14 cellular contexts compared by ENCODE assay signal in the genomic region with DNA sequence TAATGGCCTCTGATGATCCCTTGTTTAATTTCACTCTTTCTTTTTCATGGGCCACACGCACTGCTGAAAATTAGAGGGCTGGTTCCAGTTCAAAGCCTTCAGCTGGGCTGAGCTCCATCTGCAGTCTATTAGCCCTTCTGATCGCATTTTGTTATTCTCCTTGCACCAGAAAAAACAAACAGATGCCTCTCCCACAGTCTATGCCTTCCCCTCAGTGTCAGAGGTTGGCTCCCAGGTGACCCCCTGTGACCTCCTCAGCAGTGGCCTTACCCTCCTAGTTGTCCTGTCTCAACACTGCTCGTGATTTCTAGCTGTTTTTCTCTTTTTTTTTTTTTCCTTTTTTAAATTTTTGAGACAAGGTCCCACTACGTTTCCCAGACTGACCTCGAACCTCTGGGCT.
"Had no signal": no experiment of that assay in that cellular context is flagged by ENCODE, and none has a peak within 500 bp of the region (broad histone marks: within the 10 kb centered on the region; RNA-seq: fewer than 3 reads in every experiment).

No MANE protein-coding gene starts in this region.

- DNase-seq: activated CD4-positive, alpha-beta T cell treated with anti-CD3 and anti-CD28 coated beads for 1 hour; activated CD4-positive, alpha-beta T cell treated with anti-CD3 and anti-CD28 coated beads, Interleukin-2, amount 50 U/mL, for 48 hours; activated CD8-positive, alpha-beta memory T cell treated with anti-CD3 and anti-CD28 coated beads, Interleukin-2, amount 10 ng/mL, durations not matched to agents 7 days and 5 days; activated naive CD4-positive, alpha-beta T cell treated with anti-CD3 and anti-CD28 coated beads, Interleukin-2, amount 10 ng/mL, durations not matched to agents 7 days and 5 days; activated T-cell treated with anti-CD3 and anti-CD28 coated beads, Interleukin-2, amount 50 U/mL, for 1 hour; left colon; mammary epithelial cell; mucosa of descending colon; naive thymus-derived CD4-positive, alpha-beta T cell; stimulated activated CD4-positive, alpha-beta T cell treated with anti-CD3 and anti-CD28 coated beads, Interleukin-2, amount 100 ng/mL, for 24 hours; uterus had no signal

- H3K9me3 ChIP-seq: ascending aorta, mucosa of descending colon, uterus had no signal

- H3K4me3 ChIP-seq: ascending aorta, cardiac muscle cell, mucosa of descending colon, uterus had no signal

- H3K36me3 ChIP-seq: ascending aorta, cardiac muscle cell, uterus had no signal

- H3K27me3 ChIP-seq: ascending aorta, cardiac muscle cell, uterus had no signal

- H3K4me1 ChIP-seq: ascending aorta, uterus had no signal

- H3K27ac ChIP-seq: ascending aorta, cardiac muscle cell, uterus, VCaP had no signal
